1 cellular context compared by ENCODE assay signal in genomic region chr19:48713864-48714755, GRCh38.
TF ChIP-seq lines count a peak whose summit lies in the region.

No MANE protein-coding gene starts in this region.

TF ChIP-seq in HepG2, 621 proteins besides CTCF, POLR2A, EP300 and RAD21 (continues in another document):
- TF ChIP-seq TEF (CRISPR knock-in tag; IDR thresholded peaks at IDR 0.05) = no peak
- TF ChIP-seq THAP11 (CRISPR knock-in tag; IDR thresholded peaks at IDR 0.05) = no peak; the same call in none of the 2 replicates
- peak; percentile 22; the same call in 1 of the 2 replicates for TF ChIP-seq ZNF142 (CRISPR knock-in tag; IDR thresholded peaks at IDR 0.05)
- no peak for TF ChIP-seq ZNF577 (CRISPR knock-in tag; IDR thresholded peaks at IDR 0.05; ENCODE audit: borderline replicate concordance, low read depth)
- TF ChIP-seq CCDC6 (CRISPR knock-in tag; IDR thresholded peaks at IDR 0.05) = no peak
- peak; percentile 39; the same call in 1 of the 2 replicates for TF ChIP-seq UBTF (CRISPR knock-in tag; IDR thresholded peaks at IDR 0.05)
- TF ChIP-seq GATAD2A (CRISPR knock-in tag; IDR thresholded peaks at IDR 0.05) = peak; percentile 46
- peak; percentile 43; the same call in 1 of the 2 replicates for TF ChIP-seq KLF6 (CRISPR knock-in tag; IDR thresholded peaks at IDR 0.05)
- no peak for TF ChIP-seq DNMT3B (CRISPR knock-in tag; conservative IDR thresholded peaks at IDR 0.05)
- TF ChIP-seq PHF8 (CRISPR knock-in tag; IDR thresholded peaks at IDR 0.05) = peak; percentile 68
- TF ChIP-seq LCORL (IDR thresholded peaks at IDR 0.05) = no peak
- peak; percentile 51; the same call in 1 of the 2 replicates for TF ChIP-seq LCORL (CRISPR knock-in tag; IDR thresholded peaks at IDR 0.05)
- no peak for TF ChIP-seq ZNF430 (CRISPR knock-in tag; IDR thresholded peaks at IDR 0.05)
- no peak for TF ChIP-seq ZNF205 (CRISPR knock-in tag; IDR thresholded peaks at IDR 0.05)
- TF ChIP-seq HDAC1 (CRISPR knock-in tag; IDR thresholded peaks at IDR 0.05) = peak; percentile 44; the same call in 1 of the 2 replicates
- TF ChIP-seq ZNF660 (CRISPR knock-in tag; IDR thresholded peaks at IDR 0.05; ENCODE audit: borderline replicate concordance, low read depth) = no peak
- no peak for TF ChIP-seq ZNF781 (CRISPR knock-in tag; IDR thresholded peaks at IDR 0.05; ENCODE audit: borderline replicate concordance, not compliant biosample characterization)
- TF ChIP-seq TBL1XR1 (IDR thresholded peaks at IDR 0.05; ENCODE audit: borderline replicate concordance, low read length, partially characterized antibody) = no peak
- TF ChIP-seq REXO4 (CRISPR knock-in tag; IDR thresholded peaks at IDR 0.05; ENCODE audit: borderline replicate concordance) = no peak
- no peak for TF ChIP-seq FOXO4 (CRISPR knock-in tag; conservative IDR thresholded peaks at IDR 0.05)
- 0 out of 2 replicates have a peak, but pooled peaks have one; percentile 38 for TF ChIP-seq JUN (CRISPR knock-in tag; IDR thresholded peaks at IDR 0.05)
- TF ChIP-seq ZNF263 (CRISPR knock-in tag; IDR thresholded peaks at IDR 0.05) = peak; percentile 95
- peak; percentile 55; the same call in 1 of the 2 replicates for TF ChIP-seq NR0B2 (CRISPR knock-in tag; IDR thresholded peaks at IDR 0.05)
- TF ChIP-seq SALL1 (CRISPR knock-in tag; IDR thresholded peaks at IDR 0.05) = peak; percentile 42; the same call in 1 of the 2 replicates
- 0 out of 2 replicates have a peak, but pooled peaks have one; percentile 38 for TF ChIP-seq HES4 (CRISPR knock-in tag; IDR thresholded peaks at IDR 0.05; ENCODE audit: borderline replicate concordance)
- TF ChIP-seq CHD4 (IDR thresholded peaks at IDR 0.05; ENCODE audit: borderline replicate concordance, low read length) = no peak
- TF ChIP-seq ZNF672 (CRISPR knock-in tag; IDR thresholded peaks at IDR 0.05) = no peak
- TF ChIP-seq TCF12 (IDR thresholded peaks at IDR 0.05) = no peak
- TF ChIP-seq TCF12 (CRISPR knock-in tag; IDR thresholded peaks at IDR 0.05) = 0 out of 2 replicates have a peak, but pooled peaks have one; percentile 33
- peak; percentile 73; the same call in 1 of the 2 replicates for TF ChIP-seq ZNF607 (CRISPR knock-in tag; IDR thresholded peaks at IDR 0.05; ENCODE audit: borderline replicate concordance)
- 0 out of 2 replicates have a peak, but pooled peaks have one; percentile 10 for TF ChIP-seq ZNF331 (CRISPR knock-in tag; IDR thresholded peaks at IDR 0.05)
- TF ChIP-seq CERS6 (CRISPR knock-in tag; IDR thresholded peaks at IDR 0.05) = no peak
- no peak for TF ChIP-seq GFI1 (CRISPR knock-in tag; IDR thresholded peaks at IDR 0.05; ENCODE audit: borderline replicate concordance)
- TF ChIP-seq ELF3 (CRISPR knock-in tag; IDR thresholded peaks at IDR 0.05) = 0 out of 2 replicates have a peak, but pooled peaks have one; percentile 17
- no peak for TF ChIP-seq MLLT10 (CRISPR knock-in tag; IDR thresholded peaks at IDR 0.05)
- TF ChIP-seq NFRKB (IDR thresholded peaks at IDR 0.05) = no peak
- no peak for TF ChIP-seq ARID3A (IDR thresholded peaks at IDR 0.05; ENCODE audit: low read depth, low read length)
- no peak; the same call in 1 of the 2 replicates for TF ChIP-seq MEF2D (CRISPR knock-in tag; IDR thresholded peaks at IDR 0.05)
- TF ChIP-seq NR2F1 (CRISPR knock-in tag; IDR thresholded peaks at IDR 0.05) = no peak; a peak in 1 of 4 replicates
- TF ChIP-seq MXD1 (CRISPR knock-in tag; IDR thresholded peaks at IDR 0.05) = peak; percentile 65
- TF ChIP-seq MXD3 (CRISPR knock-in tag; IDR thresholded peaks at IDR 0.05) = 0 out of 2 replicates have a peak, but pooled peaks have one; percentile 51
- 0 out of 2 replicates have a peak, but pooled peaks have one; percentile 33 for TF ChIP-seq MNT (IDR thresholded peaks at IDR 0.05)
- no peak for TF ChIP-seq CSRNP2 (CRISPR knock-in tag; conservative IDR thresholded peaks at IDR 0.05; ENCODE audit: low read depth)
- TF ChIP-seq HIVEP1 (CRISPR knock-in tag; IDR thresholded peaks at IDR 0.05) = 0 out of 2 replicates have a peak, but pooled peaks have one; percentile 28
- no peak for TF ChIP-seq ZNF124 (CRISPR knock-in tag; IDR thresholded peaks at IDR 0.05)
- TF ChIP-seq HHEX (CRISPR knock-in tag; IDR thresholded peaks at IDR 0.05) = no peak
